ENCODE assay signal across 29 cellular contexts in genomic region chr3:135148431-135148830, GRCh38.
DNase-seq lines count a peak whose midpoint lies in the region; ATAC-seq and TF ChIP-seq lines count a peak whose summit lies in the region.
"Had no signal": no experiment of that assay in that cellular context is flagged by ENCODE, and none has a peak within 500 bp of the region (broad histone marks: within the 10 kb centered on the region; RNA-seq: fewer than 3 reads in every experiment).

No MANE protein-coding gene starts in this region.

- no peak for TF ChIP-seq POLR2A in body of pancreas (IDR thresholded peaks at IDR 0.05)
- TF ChIP-seq POLR2A in heart left ventricle (IDR thresholded peaks at IDR 0.05), result no peak
- peak; percentile 20 for TF ChIP-seq POLR2A in right lobe of liver (IDR thresholded peaks at IDR 0.05)

- ATAC-seq in body of pancreas (peak; percentile 55), heart left ventricle (peak; percentile 36 to 79 (median 60)), right lobe of liver (peak; percentile 60 to 81 (median 68)), SK-N-SH treated with all-trans-retinoic acid at 6 μM for 48 hours (no peak)

- no peaks in the 10 kb centered on the region for H3K27me3 ChIP-seq in body of pancreas
- no peaks in the 10 kb centered on the region for H3K27me3 ChIP-seq in heart left ventricle
- no peaks in the 10 kb centered on the region for H3K27me3 ChIP-seq in right lobe of liver
- H3K27me3 ChIP-seq in MG63, result peaks cover 3% of the 10 kb centered on the region; the same call in 1 of the 2 replicates
- H3K27me3 ChIP-seq: BE2C, breast epithelium, colonic mucosa, SJCRH30 had no signal

- TF ChIP-seq CTCF in body of pancreas (IDR thresholded peaks at IDR 0.05) (no peak), heart left ventricle (IDR thresholded peaks at IDR 0.05) (no peak), right lobe of liver (IDR thresholded peaks at IDR 0.05) (no peak)

- no peak overlapping the region for H3K27ac ChIP-seq in body of pancreas
- H3K27ac ChIP-seq in heart left ventricle, result peak overlapping the region in 3 of 12 donors; percentile 35 to 48 (median 45)
- H3K27ac ChIP-seq in right lobe of liver, result peak overlapping the region; percentile 27 to 89 (median 86)
- H3K27ac ChIP-seq: breast epithelium, colonic mucosa, epithelial cell of prostate, SJCRH30, thoracic aorta had no signal

- DNase-seq in body of pancreas, result peak in 3 of 4 donors; percentile 8 to 28 (median 21)
- peak in 2 of 5 donors; percentile 37 to 42 for DNase-seq in heart left ventricle
- DNase-seq in right lobe of liver, result peak; percentile 47 to 89 (median 66)
- peak; percentile 11 for DNase-seq in skeletal muscle cell (ENCODE audit: low read depth)
- no peak for DNase-seq in MG63
- DNase-seq in OCI-M1 (lab: John Stamatoyannopoulos, UW), result no peak
- no peak for DNase-seq in kidney tubule cell (ENCODE audit: low spot score)
- DNase-seq: activated CD4-positive, alpha-beta T cell treated with anti-CD3 and anti-CD28 coated beads for 48 hours; activated CD8-positive, alpha-beta memory T cell treated with anti-CD3 and anti-CD28 coated beads for 24 hours; activated naive CD4-positive, alpha-beta T cell treated with anti-CD3 and anti-CD28 coated beads, Interleukin-2, amount 50 U/mL, for 16 hours; activated T-cell treated with anti-CD3 and anti-CD28 coated beads for 4 hours; BE2C; CD8-positive, alpha-beta memory T cell; colonic mucosa; effector memory CD4-positive, alpha-beta T cell; EL; glutamatergic neuron; GOT3; HFFc6; NCI-H146; NCI-H774; posterior cingulate gyrus; SJCRH30; stimulated activated naive CD4-positive, alpha-beta T cell; T1000 had no signal

- intact Hi-C loops in body of pancreas (cut with DNase I), result no loop called here
- intact Hi-C loops in heart left ventricle (cut with DNase I), result no loop called here
- intact Hi-C loops in right lobe of liver (cut with DNase I), result no loop called here

- no peaks in the 10 kb centered on the region for H3K36me3 ChIP-seq in body of pancreas (replicated peaks in 1 of 2; ENCODE audit: insufficient read depth in 1 of 2, low read depth in 2 of 2)
- no peaks in the 10 kb centered on the region for H3K36me3 ChIP-seq in heart left ventricle
- no peaks in the 10 kb centered on the region for H3K36me3 ChIP-seq in right lobe of liver
- H3K36me3 ChIP-seq in MG63, result no peaks in the 10 kb centered on the region
- H3K36me3 ChIP-seq: BE2C, breast epithelium, colonic mucosa, SJCRH30, thoracic aorta had no signal

- H3K9me3 ChIP-seq in body of pancreas (no peaks in the 10 kb centered on the region), heart left ventricle (no peaks in the 10 kb centered on the region), right lobe of liver (no peaks in the 10 kb centered on the region), MG63 (no peaks in the 10 kb centered on the region)
- H3K9me3 ChIP-seq: BE2C, breast epithelium, colonic mucosa, SJCRH30, thoracic aorta had no signal

- H3K4me3 ChIP-seq in body of pancreas (no peak overlapping the region), heart left ventricle (no peak overlapping the region), right lobe of liver (no peak overlapping the region), skeletal muscle cell (ENCODE audit: low read depth, low read length) (no peak overlapping the region), MG63 (no peak overlapping the region)
- H3K4me3 ChIP-seq: breast epithelium, colonic mucosa, SJCRH30, thoracic aorta had no signal

- H3K4me1 ChIP-seq in body of pancreas, result no peaks in the 10 kb centered on the region
- peaks cover 0 to 3% (median 0%) of the 10 kb centered on the region in 12 donors for H3K4me1 ChIP-seq in heart left ventricle
- H3K4me1 ChIP-seq in right lobe of liver, result peaks cover 0 to 52% (median 18%) of the 10 kb centered on the region in 4 donors
- H3K4me1 ChIP-seq: BE2C, breast epithelium, colonic mucosa, SJCRH30 had no signal

- WGBS in body of pancreas, 2 donors, result 48 to 52% methylated on average over 3 of the region's 3 CpGs
- 47 to 66% (median 59%) methylated on average over 3 of the region's 3 CpGs for WGBS in heart left ventricle, 4 donors
- 39% methylated on average over 2 of the region's 3 CpGs for WGBS in right lobe of liver (ENCODE audit: insufficient coverage, low coverage, low lambda C conversion rate, missing lambda C conversion rate)

TF ChIP-seq in SK-N-SH treated with all-trans-retinoic acid at 6 μM for 48 hours, 23 proteins besides CTCF, POLR2A, EP300 and RAD21:
- TF ChIP-seq ZFP3 (CRISPR knock-in tag; IDR thresholded peaks at IDR 0.05) (no peak), POU6F1 (CRISPR knock-in tag; IDR thresholded peaks at IDR 0.05; ENCODE audit: borderline replicate concordance, low read depth) (no peak), OSR1 (CRISPR knock-in tag; IDR thresholded peaks at IDR 0.05) (no peak), PPARA (CRISPR knock-in tag; IDR thresholded peaks at IDR 0.05; ENCODE audit: borderline replicate concordance) (no peak), ARNTL (CRISPR knock-in tag; IDR thresholded peaks at IDR 0.05; ENCODE audit: borderline replicate concordance, low read depth) (no peak), TSHZ2 (CRISPR knock-in tag; IDR thresholded peaks at IDR 0.05) (no peak), GLIS3 (CRISPR knock-in tag; IDR thresholded peaks at IDR 0.05) (no peak), RARB (CRISPR knock-in tag; IDR thresholded peaks at IDR 0.05) (no peak), ZNF8 (CRISPR knock-in tag; IDR thresholded peaks at IDR 0.05) (no peak), CSRNP3 (CRISPR knock-in tag; IDR thresholded peaks at IDR 0.05) (no peak), TOX (CRISPR knock-in tag; IDR thresholded peaks at IDR 0.05; ENCODE audit: borderline replicate concordance) (no peak), ISL1 (CRISPR knock-in tag; IDR thresholded peaks at IDR 0.05) (no peak)

Comparison
In these comparisons a context has a peak if more than half of its experiments do, and no peak if none do; other contexts are left out.
1. DNase-seq: peak in body of pancreas (3 of 4), right lobe of liver (3 of 3) and skeletal muscle cell (single experiment); none in MG63 (single experiment), OCI-M1 (single experiment) and kidney tubule cell (single experiment).
2. H3K27ac ChIP-seq: peak in right lobe of liver (3 of 3); none in body of pancreas (0 of 4).